In genomic region chr17:1997146-1997586, GRCh38 we compare ENCODE assay signal across 13 cellular contexts. TPM values are rescaled to one million over a fixed set of nuclear protein-coding genes. Genes with fewer than 3 reads are reported as not detected.
DNase-seq lines count a peak whose midpoint lies in the region; ATAC-seq, FAIRE-seq and TF ChIP-seq lines count a peak whose summit lies in the region.
"Had no signal": no experiment of that assay in that cellular context is flagged by ENCODE, and none has a peak within 500 bp of the region (broad histone marks: within the 10 kb centered on the region; RNA-seq: fewer than 3 reads in every experiment).

No MANE protein-coding gene starts in this region.

- peaks cover 50% of the 10 kb centered on the region for H3K4me1 Mint-ChIP-seq in neural progenitor cell
- peaks cover 0 to 7% of the 10 kb centered on the region in 2 donors for H3K4me1 Mint-ChIP-seq in immature natural killer cell

- WGBS in transverse colon (ENCODE audit: low coverage in 1 of 2), 2 donors, result 59 to 62% methylated on average over 10 to 12 of the region's 12 CpGs
- WGBS in tibial nerve, 2 donors, result 73 to 74% methylated on average over 12 of the region's 12 CpGs

- H3K27me3 Mint-ChIP-seq in neural progenitor cell (ENCODE audit: insufficient read depth, low read depth) (peaks cover 10% of the 10 kb centered on the region), immature natural killer cell (ENCODE audit: low read depth in 3 of 3) (peaks cover 3 to 19% (median 7%) of the 10 kb centered on the region in 3 donors)

- in situ Hi-C loops in transverse colon (cut with MboI; ENCODE audit: low pct_ligation_motif_present in 1 of 4, low pct_unique_long_range_greater_than_20kb in 1 of 4, low sequenced_read_pairs in 3 of 4), result no loop called here

- peak overlapping the region; percentile 91 for H3K4me2 ChIP-seq in neural progenitor cell

- H3K36me3 ChIP-seq in neural progenitor cell (no peaks in the 10 kb centered on the region), transverse colon (no peaks in the 10 kb centered on the region), tibial nerve (no peaks in the 10 kb centered on the region)

- H3K36me3 Mint-ChIP-seq in neural progenitor cell (no peaks in the 10 kb centered on the region), immature natural killer cell (peaks cover 0 to 5% (median 0%) of the 10 kb centered on the region in 3 donors)

- peak overlapping the region; percentile 91 for H3K27ac ChIP-seq in RWPE1
- H3K27ac ChIP-seq in neural progenitor cell, result no peak overlapping the region
- H3K27ac ChIP-seq in transverse colon, result peak overlapping the region in 2 of 4 donors; percentile 78 to 85
- no peak overlapping the region for H3K27ac ChIP-seq in tibial nerve

- H4K20me1 ChIP-seq in neural progenitor cell (ENCODE audit: low read depth), result peaks cover 7% of the 10 kb centered on the region

- H3K27me3 ChIP-seq in neural progenitor cell, result peaks cover 28% of the 10 kb centered on the region
- H3K27me3 ChIP-seq in transverse colon, result peaks cover 4% of the 10 kb centered on the region
- peaks cover 0 to 32% of the 10 kb centered on the region in 2 donors for H3K27me3 ChIP-seq in tibial nerve

- no peak overlapping the region for H2AFZ ChIP-seq in neural progenitor cell (replicated peaks)

- H3K4me3 ChIP-seq in neural progenitor cell, result peak overlapping the region; percentile 62
- H3K4me3 ChIP-seq in transverse colon, result no peak overlapping the region
- no peak overlapping the region for H3K4me3 ChIP-seq in tibial nerve

- no peak overlapping the region for H3K9ac ChIP-seq in neural progenitor cell

- H3K79me2 ChIP-seq in neural progenitor cell (ENCODE audit: low read depth), result no peaks in the 10 kb centered on the region

- no peak for DNase-seq in GM12891 (ENCODE audit: insufficient read length, low spot score)
- no peak for DNase-seq in RWPE1 (ENCODE audit: low spot score)
- no peak for DNase-seq in neural progenitor cell (ENCODE audit: low spot score)
- DNase-seq in transverse colon, result no peak
- DNase-seq in tibial nerve (ENCODE audit: low spot score in 2 of 2), result no peak
- DNase-seq in CD1c-positive myeloid dendritic cell (ENCODE audit: extremely low spot score), result no peak
- DNase-seq in immature natural killer cell, result no peak
- DNase-seq: activated CD4-positive, alpha-beta T cell treated with anti-CD3 and anti-CD28 coated beads for 48 hours; natural killer cell; NCI-H2081 had no signal

- TF ChIP-seq EP300 in transverse colon (IDR thresholded peaks at IDR 0.05; ENCODE audit: low read depth) (no peak), tibial nerve (IDR thresholded peaks at IDR 0.05) (no peak)

- H3K9me3 Mint-ChIP-seq in neural progenitor cell (no peaks in the 10 kb centered on the region), immature natural killer cell (peaks cover 0 to 4% (median 0%) of the 10 kb centered on the region in 6 donors)
- H3K9me3 Mint-ChIP-seq: dendritic cell treated with granulocyte-macrophage colony-stimulating factor and Interleukin-4, amounts not matched to agents 40 ng/mL and 50 ng/mL, for 4 days; natural killer cell; stimulated activated naive CD8-positive, alpha-beta T cell treated with anti-CD3 and anti-CD28 coated beads, Interleukin-15, Interleukin-2, amounts not matched to agents 100 ng/mL and 50 ng/mL, for 24 hours had no signal

- peak; percentile 66 for FAIRE-seq in GM12891 (lab: Jason Lieb, UNC)

- peak; percentile 41 for ATAC-seq in esophagus mucosa
- ATAC-seq: natural killer cell had no signal

- peak overlapping the region; percentile 57 for H3K27ac Mint-ChIP-seq in neural progenitor cell
- no peak overlapping the region for H3K27ac Mint-ChIP-seq in immature natural killer cell
- H3K27ac Mint-ChIP-seq: dendritic cell treated with granulocyte-macrophage colony-stimulating factor and Interleukin-4, amounts not matched to agents 40 ng/mL and 50 ng/mL, for 4 days; natural killer cell; stimulated activated naive CD8-positive, alpha-beta T cell treated with anti-CD3 and anti-CD28 coated beads, Interleukin-15, Interleukin-2, amounts not matched to agents 100 ng/mL and 50 ng/mL, for 24 hours had no signal

- no peaks in the 10 kb centered on the region for H3K9me3 ChIP-seq in neural progenitor cell (ENCODE audit: low read depth)
- H3K9me3 ChIP-seq in transverse colon, result no peaks in the 10 kb centered on the region
- no peaks in the 10 kb centered on the region for H3K9me3 ChIP-seq in tibial nerve

- intact Hi-C loops in transverse colon (cut with DNase I; ENCODE audit: low total_unique reads), result no loop called here

- peak overlapping the region; percentile 59 for H3K4me3 Mint-ChIP-seq in neural progenitor cell
- H3K4me3 Mint-ChIP-seq in immature natural killer cell, result no peak overlapping the region
- H3K4me3 Mint-ChIP-seq: dendritic cell treated with granulocyte-macrophage colony-stimulating factor and Interleukin-4, amounts not matched to agents 40 ng/mL and 50 ng/mL, for 4 days; natural killer cell; stimulated activated naive CD8-positive, alpha-beta T cell treated with anti-CD3 and anti-CD28 coated beads, Interleukin-15, Interleukin-2, amounts not matched to agents 100 ng/mL and 50 ng/mL, for 24 hours had no signal

- TF ChIP-seq POLR2A in GM12891 (IDR thresholded peaks at IDR 0.05; ENCODE audit: low read depth, low read length), result no peak
- TF ChIP-seq POLR2A in transverse colon (IDR thresholded peaks at IDR 0.05), result no peak
- no peak for TF ChIP-seq POLR2A in tibial nerve (IDR thresholded peaks at IDR 0.05)

- TF ChIP-seq CTCF in RWPE1 (conservative IDR thresholded peaks at IDR 0.05; ENCODE audit: low read depth) (no peak), neural progenitor cell (IDR thresholded peaks at IDR 0.05) (no peak), transverse colon (IDR thresholded peaks at IDR 0.05) (no peak), tibial nerve (IDR thresholded peaks at IDR 0.05) (no peak)

- POLR2A ChIA-PET in RWPE1 (lab: Yijun Ruan, JAX; ENCODE audit: low non-redundant PET), result no interaction called here

- CTCF ChIA-PET in RWPE1 (lab: Yijun Ruan, JAX), result interaction anchor here (0.5 to 0.6 kb wide), 2 partner anchors 67 to 87 kb away, joined by 3 read pairs; no protein-coding TSS in a partner anchor

- H3F3A ChIP-seq in neural progenitor cell (ENCODE audit: low read depth), result peaks cover 40% of the 10 kb centered on the region

- H3K4me1 ChIP-seq in neural progenitor cell (peaks cover 47% of the 10 kb centered on the region), transverse colon (peaks cover 20 to 39% (median 30%) of the 10 kb centered on the region in 4 donors), tibial nerve (peaks cover 0 to 38% (median 18%) of the 10 kb centered on the region in 4 donors)

TF ChIP-seq in GM12891, 5 proteins besides CTCF, POLR2A, EP300 and RAD21:
- TF ChIP-seq POLR2AphosphoS5 (IDR thresholded peaks at IDR 0.05; ENCODE audit: low read depth, low read length) (no peak), TAF1 (IDR thresholded peaks at IDR 0.05; ENCODE audit: low read depth, low read length) (no peak)

RNA-seq across cellular contexts. Expression of gene RTN4RL1, which starts 28.0 kb away (rescaled TPM):
- polyA plus RNA-seq in GM12891 (2012; ENCODE audit: low read depth, missing spikeins), result 0.03 TPM
- total RNA-seq in esophagus mucosa (1.2 TPM), neural progenitor cell (ENCODE audit: low replicate concordance) (3.4 and 7.2 TPM in 2 replicates), transverse colon (under 1 TPM in 3 of 4 donors, not detected in 1; 0.27 to 0.60 (median 0.48) TPM), tibial nerve (10 to 100 TPM in 1 of 4 donors, 1 to 10 TPM in 3; 7.3 to 12.6 (median 7.8) TPM)
- polyA plus RNA-seq in immature natural killer cell, result under 1 TPM in 1 of 3 donors, not detected in 2; 0.37 TPM

RNA-seq across cellular contexts. Expression of gene DPH1, which starts 32.8 kb away (rescaled TPM):
- 16.2 TPM for polyA plus RNA-seq in GM12891 (2012; ENCODE audit: low read depth, missing spikeins)
- total RNA-seq in esophagus mucosa, result 29.1 TPM
- total RNA-seq in neural progenitor cell (ENCODE audit: low replicate concordance), result 21.1 and 28.0 TPM in 2 replicates
- 10 to 100 TPM; 32.4 to 88.8 (median 58.9) TPM for total RNA-seq in transverse colon
- total RNA-seq in tibial nerve, result 100 to 1,000 TPM in 1 of 4 donors, 10 to 100 TPM in 3; 56.3 to 137 (median 63.9) TPM
- 10 to 100 TPM; 18.6 to 26.4 (median 21.4) TPM for polyA plus RNA-seq in immature natural killer cell

RNA-seq across cellular contexts. Expression of gene OVCA2, which starts 44.7 kb away (rescaled TPM):
- polyA plus RNA-seq in GM12891 (2012; ENCODE audit: low read depth, missing spikeins), result 35.2 TPM
- total RNA-seq in esophagus mucosa (32.3 TPM), neural progenitor cell (ENCODE audit: low replicate concordance) (5.4 and 23.1 TPM in 2 replicates), transverse colon (10 to 100 TPM in 3 of 4 donors, 1 to 10 TPM in 1; 5.4 to 73.3 (median 36.9) TPM), tibial nerve (10 to 100 TPM; 18.6 to 37.3 (median 35.0) TPM)
- polyA plus RNA-seq in immature natural killer cell, result 100 to 1,000 TPM in 2 of 3 donors, 10 to 100 TPM in 1; 90.6 to 107 (median 104) TPM

RNA-seq across cellular contexts. Expression of gene HIC1, which starts 57.7 kb away (rescaled TPM):
- 47.4 TPM for polyA plus RNA-seq in GM12891 (2012; ENCODE audit: low read depth, missing spikeins)
- total RNA-seq in esophagus mucosa, result 2.3 TPM
- 0.62 TPM in 1 of 2 replicates, not detected in the other for total RNA-seq in neural progenitor cell (ENCODE audit: low replicate concordance)
- total RNA-seq in transverse colon, result 10 to 100 TPM in 2 of 4 donors, 1 to 10 TPM in 2; 9.1 to 32.5 (median 14.7) TPM
- 10 to 100 TPM; 27.6 to 64.7 (median 50.0) TPM for total RNA-seq in tibial nerve
- polyA plus RNA-seq in immature natural killer cell, result 1 to 10 TPM in 2 of 3 donors, under 1 TPM in 1; 0.90 to 5.9 (median 1.2) TPM
